15 cellular contexts compared by ENCODE assay signal in genomic region chr12:120928864-120929652, GRCh38. TPM values are rescaled to one million over a fixed set of nuclear protein-coding genes. Genes with fewer than 3 reads are reported as not detected.
DNase-seq lines count a peak whose midpoint lies in the region; ATAC-seq, FAIRE-seq and TF ChIP-seq lines count a peak whose summit lies in the region.
"Had no signal": no experiment of that assay in that cellular context is flagged by ENCODE, and none has a peak within 500 bp of the region (broad histone marks: within the 10 kb centered on the region; RNA-seq: fewer than 3 reads in every experiment).

No MANE protein-coding gene starts in this region.

- H3K4me3 ChIP-seq in astrocyte (ENCODE audit: insufficient read depth, low read depth, low read length) (no peak overlapping the region), thyroid gland (replicated peaks in 1 of 3) (no peak overlapping the region)
- no peak overlapping the region for H3K4me3 ChIP-seq in CD4-positive, alpha-beta memory T cell (ENCODE audit: low read length in 2 of 2)

- H3K36me3 Mint-ChIP-seq in astrocyte (ENCODE audit: low read depth, unreplicated experiment) = peaks cover 2% of the 10 kb centered on the region
- no peaks in the 10 kb centered on the region for H3K36me3 Mint-ChIP-seq in CD4-positive, alpha-beta memory T cell
- H3K36me3 Mint-ChIP-seq: activated naive CD4-positive, alpha-beta T cell treated with anti-CD3 and anti-CD28 coated beads, Interleukin-2, amount 50 U/mL, for 24 hours; stimulated activated naive B cell treated with anti-CD40 and anti-IgM and Interleukin-4, amounts not matched to agents 10 μg/mL and 1 μg/mL and 100 μg/mL, for 72 hours had no signal

- H3K27me3 Mint-ChIP-seq in astrocyte (ENCODE audit: low read depth, unreplicated experiment) = no peaks in the 10 kb centered on the region
- no peaks in the 10 kb centered on the region for H3K27me3 Mint-ChIP-seq in CD4-positive, alpha-beta memory T cell
- H3K27me3 Mint-ChIP-seq: activated CD4-positive, alpha-beta T cell treated with anti-CD3 and anti-CD28 coated beads, Interleukin-2, amount 10 ng/mL, durations not matched to agents 7 days and 5 days; activated naive CD4-positive, alpha-beta T cell treated with anti-CD3 and anti-CD28 coated beads, Interleukin-2, amount 50 U/mL, for 24 hours; dendritic cell treated with granulocyte-macrophage colony-stimulating factor and Interleukin-4, amounts not matched to agents 40 ng/mL and 50 ng/mL, for 4 days; stimulated activated naive B cell treated with anti-CD40 and anti-IgM and Interleukin-4, amounts not matched to agents 10 μg/mL and 1 μg/mL and 100 μg/mL, for 72 hours had no signal

- H3K9me3 ChIP-seq in astrocyte (ENCODE audit: insufficient read depth, low read depth, low read length) (no peaks in the 10 kb centered on the region), thyroid gland (no peaks in the 10 kb centered on the region)
- no peaks in the 10 kb centered on the region for H3K9me3 ChIP-seq in CD4-positive, alpha-beta memory T cell (ENCODE audit: control insufficient read depth in 1 of 2, low read length in 2 of 2)

- H2AFZ ChIP-seq in astrocyte (ENCODE audit: low read depth, low read length) = no peak overlapping the region

- intact Hi-C loops in left colon (cut with DNase I, micrococcal nuclease) = no loop called here
- intact Hi-C loops in thyroid gland (cut with DNase I) = no loop called here
- intact Hi-C loops in CD4-positive, alpha-beta memory T cell (cut with micrococcal nuclease) = no loop called here

- no peaks in the 10 kb centered on the region for H3K4me1 Mint-ChIP-seq in astrocyte (ENCODE audit: low read depth, unreplicated experiment)
- H3K4me1 Mint-ChIP-seq in CD4-positive, alpha-beta memory T cell = no peaks in the 10 kb centered on the region
- H3K4me1 Mint-ChIP-seq: activated CD4-positive, alpha-beta T cell treated with anti-CD3 and anti-CD28 coated beads, Interleukin-2, amount 10 ng/mL, durations not matched to agents 7 days and 5 days; activated naive CD4-positive, alpha-beta T cell treated with anti-CD3 and anti-CD28 coated beads, Interleukin-2, amount 50 U/mL, for 24 hours; stimulated activated naive B cell treated with anti-CD40 and anti-IgM and Interleukin-4, amounts not matched to agents 10 μg/mL and 1 μg/mL and 100 μg/mL, for 72 hours had no signal

- TF ChIP-seq CTCF in astrocyte (IDR thresholded peaks at IDR 0.05; ENCODE audit: insufficient read depth, low read depth, low read length) = no peak
- TF ChIP-seq CTCF in thyroid gland (IDR thresholded peaks at IDR 0.05) = no peak

- H3K4me1 ChIP-seq in astrocyte (ENCODE audit: insufficient read depth, low read length) (no peaks in the 10 kb centered on the region), thyroid gland (peaks cover 7 to 8% of the 10 kb centered on the region in 2 donors)
- no peaks in the 10 kb centered on the region for H3K4me1 ChIP-seq in CD4-positive, alpha-beta memory T cell (ENCODE audit: insufficient read depth, low read length)

- no peak for TF ChIP-seq POLR2A in thyroid gland (IDR thresholded peaks at IDR 0.05)

- peak; percentile 79 for ATAC-seq in left colon
- ATAC-seq in HG02870 (IDR thresholded peaks at IDR 0.05; ENCODE audit: unreplicated experiment) = no peak
- ATAC-seq: stimulated activated naive B cell treated with anti-CD40 and anti-IgM and Interleukin-4, amounts not matched to agents 10 μg/mL and 1 μg/mL and 100 μg/mL, for 72 hours had no signal

- H3K27ac Mint-ChIP-seq in astrocyte (ENCODE audit: unreplicated experiment) = peak overlapping the region; percentile 18
- no peak overlapping the region for H3K27ac Mint-ChIP-seq in CD4-positive, alpha-beta memory T cell
- H3K27ac Mint-ChIP-seq: activated CD4-positive, alpha-beta T cell treated with anti-CD3 and anti-CD28 coated beads, Interleukin-2, amount 10 ng/mL, durations not matched to agents 7 days and 5 days; activated naive CD4-positive, alpha-beta T cell treated with anti-CD3 and anti-CD28 coated beads, Interleukin-2, amount 50 U/mL, for 24 hours; dendritic cell treated with granulocyte-macrophage colony-stimulating factor and Interleukin-4, amounts not matched to agents 40 ng/mL and 50 ng/mL, for 4 days; stimulated activated naive B cell treated with anti-CD40 and anti-IgM and Interleukin-4, amounts not matched to agents 10 μg/mL and 1 μg/mL and 100 μg/mL, for 72 hours had no signal

- DNase-seq in activated CD4-positive, alpha-beta T cell treated with anti-CD3 and anti-CD28 coated beads for 48 hours = peak; percentile 9
- DNase-seq in activated CD4-positive, alpha-beta T cell treated with anti-CD3 and anti-CD28 coated beads, Interleukin-2, amount 50 U/mL, for 4 hours = no peak
- no peak for DNase-seq in astrocyte (ENCODE audit: low read depth)
- peak; percentile 53 to 68 for DNase-seq in left colon
- peak; percentile 78 to 81 for DNase-seq in thyroid gland
- no peak for DNase-seq in AG08396 (ENCODE audit: low spot score)
- DNase-seq in CD4-positive, alpha-beta memory T cell = no peak
- DNase-seq: activated CD4-positive, alpha-beta T cell treated with anti-CD3 and anti-CD28 coated beads, Interleukin-2, amount 10 ng/mL, durations not matched to agents 7 days and 5 days; stimulated activated CD4-positive, alpha-beta T cell treated with anti-CD3 and anti-CD28 coated beads, Interleukin-15, amount 100 ng/mL, for 24 hours; stimulated activated naive B cell treated with anti-CD40 and anti-IgM and Interleukin-4, amounts not matched to agents 10 μg/mL and 1 μg/mL and 100 μg/mL, for 72 hours had no signal

- 40 to 54% methylated on average over 13 of the region's 13 CpGs for WGBS in thyroid gland, 2 donors

- H3K4me2 ChIP-seq in astrocyte (ENCODE audit: low read length) = no peak overlapping the region

- H3K36me3 ChIP-seq in astrocyte (ENCODE audit: insufficient read depth, low read length) (no peaks in the 10 kb centered on the region), thyroid gland (no peaks in the 10 kb centered on the region)
- no peaks in the 10 kb centered on the region for H3K36me3 ChIP-seq in CD4-positive, alpha-beta memory T cell (ENCODE audit: insufficient read depth, low read length)

- POLR2A ChIA-PET in CD4-positive, alpha-beta memory T cell (lab: Charles Lee; ENCODE audit: partially characterized antibody) = no interaction called here

- FAIRE-seq in astrocyte (lab: Jason Lieb, UNC) = no peak

- H3K9me3 Mint-ChIP-seq in astrocyte (ENCODE audit: unreplicated experiment) = no peaks in the 10 kb centered on the region
- no peaks in the 10 kb centered on the region for H3K9me3 Mint-ChIP-seq in CD4-positive, alpha-beta memory T cell
- H3K9me3 Mint-ChIP-seq: activated CD4-positive, alpha-beta T cell treated with anti-CD3 and anti-CD28 coated beads, Interleukin-2, amount 10 ng/mL, durations not matched to agents 7 days and 5 days; activated naive CD4-positive, alpha-beta T cell treated with anti-CD3 and anti-CD28 coated beads, Interleukin-2, amount 50 U/mL, for 24 hours; dendritic cell treated with granulocyte-macrophage colony-stimulating factor and Interleukin-4, amounts not matched to agents 40 ng/mL and 50 ng/mL, for 4 days; stimulated activated naive B cell treated with anti-CD40 and anti-IgM and Interleukin-4, amounts not matched to agents 10 μg/mL and 1 μg/mL and 100 μg/mL, for 72 hours had no signal

- H3K27ac ChIP-seq in astrocyte (ENCODE audit: low read depth, low read length) (no peak overlapping the region), thyroid gland (peak overlapping the region in 2 of 3 donors; percentile 6 to 45)
- no peak overlapping the region for H3K27ac ChIP-seq in CD4-positive, alpha-beta memory T cell (ENCODE audit: low read depth, low read length)

- H3K4me3 Mint-ChIP-seq in astrocyte (ENCODE audit: unreplicated experiment) = no peak overlapping the region
- no peak overlapping the region for H3K4me3 Mint-ChIP-seq in CD4-positive, alpha-beta memory T cell
- H3K4me3 Mint-ChIP-seq: activated CD4-positive, alpha-beta T cell treated with anti-CD3 and anti-CD28 coated beads, Interleukin-2, amount 10 ng/mL, durations not matched to agents 7 days and 5 days; activated naive CD4-positive, alpha-beta T cell treated with anti-CD3 and anti-CD28 coated beads, Interleukin-2, amount 50 U/mL, for 24 hours; dendritic cell treated with granulocyte-macrophage colony-stimulating factor and Interleukin-4, amounts not matched to agents 40 ng/mL and 50 ng/mL, for 4 days; stimulated activated naive B cell treated with anti-CD40 and anti-IgM and Interleukin-4, amounts not matched to agents 10 μg/mL and 1 μg/mL and 100 μg/mL, for 72 hours had no signal

- CTCF ChIA-PET in CD4-positive, alpha-beta memory T cell (lab: Charles Lee; ENCODE audit: partially characterized antibody) = interaction anchor here (0.5 kb wide), 1 partner anchor 168 kb away, joined by 4 read pairs; no protein-coding TSS in a partner anchor

- no peaks in the 10 kb centered on the region for H3K79me2 ChIP-seq in astrocyte (ENCODE audit: insufficient read depth, low read length)

- no peak overlapping the region for H3K9ac ChIP-seq in astrocyte (ENCODE audit: low read length)

- peaks cover 3% of the 10 kb centered on the region for H3K27me3 ChIP-seq in astrocyte (ENCODE audit: insufficient read depth, low read length)
- H3K27me3 ChIP-seq in thyroid gland = no peaks in the 10 kb centered on the region
- no peaks in the 10 kb centered on the region for H3K27me3 ChIP-seq in CD4-positive, alpha-beta memory T cell (ENCODE audit: insufficient read depth, low read length)

- H4K20me1 ChIP-seq in astrocyte (ENCODE audit: insufficient read depth, low read length) = no peaks in the 10 kb centered on the region

RNA-seq across cellular contexts. Expression of gene SPPL3, which starts 24.9 kb away (rescaled TPM):
- total RNA-seq in astrocyte (42.5 and 48.3 TPM in 2 replicates), left colon (10 to 100 TPM; 55.6 to 62.1 TPM), thyroid gland (10 to 100 TPM; 25.7 to 37.5 (median 34.7) TPM)
- total RNA-seq in CD4-positive, alpha-beta memory T cell = 10 to 100 TPM; 45.0 to 49.4 TPM
- 10 to 100 TPM in 1 of 2 donors, 1 to 10 TPM in 1; 7.4 to 44.5 TPM for polyA plus RNA-seq in CD4-positive, alpha-beta memory T cell

RNA-seq across cellular contexts. Expression of gene HNF1A, which starts 49.3 kb away (rescaled TPM):
- total RNA-seq in astrocyte (not detected in 2 replicates), left colon (10 to 100 TPM; 16.0 to 16.9 TPM), thyroid gland (not detected)
- not detected for total RNA-seq in CD4-positive, alpha-beta memory T cell
- not detected for polyA plus RNA-seq in CD4-positive, alpha-beta memory T cell
- total RNA-seq: activated CD4-positive, alpha-beta T cell treated with anti-CD3 and anti-CD28 coated beads, Interleukin-2, amount 10 ng/mL, durations not matched to agents 7 days and 5 days; G401; NCI-H460 had no signal

Comparison
In these comparisons a context has a peak if more than half of its experiments do, and no peak if none do; other contexts are left out.
1. DNase-seq: peak in activated CD4-positive, alpha-beta T cell treated with anti-CD3 and anti-CD28 coated beads for 48 hours (single experiment), left colon (2 of 2) and thyroid gland (2 of 2); none in activated CD4-positive, alpha-beta T cell treated with anti-CD3 and anti-CD28 coated beads, Interleukin-2, amount 50 U/mL, for 4 hours (0 of 2), astrocyte (single experiment), AG08396 (single experiment) and CD4-positive, alpha-beta memory T cell (0 of 5).
2. H3K27ac ChIP-seq: peak in thyroid gland (2 of 3); none in astrocyte (single experiment) and CD4-positive, alpha-beta memory T cell (single experiment).
3. RNA of gene HNF1A, which starts 49.3 kb away (total RNA-seq): 16.0 to 16.9 TPM in left colon; not detected in astrocyte, not detected in thyroid gland and not detected in CD4-positive, alpha-beta memory T cell; every median in the first group is over 10 times any median in the second.